In the genomic region with DNA sequence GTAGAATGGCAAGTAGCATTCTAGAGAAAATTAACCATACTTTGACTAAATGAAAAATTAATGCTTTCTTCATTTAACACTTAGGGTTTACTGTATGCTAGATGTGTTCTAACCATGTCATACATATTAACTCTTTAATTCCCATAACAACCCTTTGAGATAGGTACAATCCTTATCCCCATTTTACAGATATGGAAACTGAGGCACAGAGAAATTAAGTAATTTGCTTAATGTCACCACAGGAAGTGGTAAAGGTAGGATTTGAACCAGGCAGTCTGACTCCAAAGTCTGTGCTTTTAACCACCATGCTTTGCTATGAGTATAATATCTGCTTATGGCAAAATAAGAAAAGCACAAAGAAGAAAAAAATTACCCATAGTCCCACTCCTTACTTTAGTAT, we compare ENCODE assay signal across 13 cellular contexts.
"Had no signal": no experiment of that assay in that cellular context is flagged by ENCODE, and none has a peak within 500 bp of the region (broad histone marks: within the 10 kb centered on the region; RNA-seq: fewer than 3 reads in every experiment).

No MANE protein-coding gene starts in this region.

- H3K9me3 Mint-ChIP-seq: effector memory CD8-positive, alpha-beta T cell; memory B cell had no signal

- H3K27ac ChIP-seq: foreskin keratinocyte, left ventricle myocardium inferior, sigmoid colon had no signal

- H3K4me3 ChIP-seq: left ventricle myocardium inferior, mucosa of descending colon, pancreas, sigmoid colon, spleen had no signal

- H3K27ac Mint-ChIP-seq: effector memory CD8-positive, alpha-beta T cell; memory B cell had no signal

- H3K9me3 ChIP-seq: left ventricle myocardium inferior, mucosa of descending colon, pancreas, sigmoid colon, spleen had no signal

- ATAC-seq: foreskin keratinocyte; mucosa of descending colon; naive thymus-derived CD4-positive, alpha-beta T cell had no signal

- DNase-seq: activated CD4-positive, CD25-positive, alpha-beta regulatory T cell; activated gamma-delta T cell; dermis blood vessel endothelial cell; effector memory CD8-positive, alpha-beta T cell; foreskin keratinocyte; glutamatergic neuron; left ventricle myocardium inferior; mucosa of descending colon; pancreas; sigmoid colon; spleen had no signal

- H3K27me3 Mint-ChIP-seq: naive thymus-derived CD4-positive, alpha-beta T cell had no signal

- H3K36me3 Mint-ChIP-seq: memory B cell had no signal

- H3K4me1 ChIP-seq: foreskin keratinocyte, sigmoid colon had no signal

- H3K4me3 Mint-ChIP-seq: memory B cell had no signal

- H3K27me3 ChIP-seq: foreskin keratinocyte, pancreas, sigmoid colon, spleen had no signal

- H3K36me3 ChIP-seq: left ventricle myocardium inferior, pancreas, sigmoid colon, spleen had no signal
